ENCODE assay signal across 31 cellular contexts in the genomic region with DNA sequence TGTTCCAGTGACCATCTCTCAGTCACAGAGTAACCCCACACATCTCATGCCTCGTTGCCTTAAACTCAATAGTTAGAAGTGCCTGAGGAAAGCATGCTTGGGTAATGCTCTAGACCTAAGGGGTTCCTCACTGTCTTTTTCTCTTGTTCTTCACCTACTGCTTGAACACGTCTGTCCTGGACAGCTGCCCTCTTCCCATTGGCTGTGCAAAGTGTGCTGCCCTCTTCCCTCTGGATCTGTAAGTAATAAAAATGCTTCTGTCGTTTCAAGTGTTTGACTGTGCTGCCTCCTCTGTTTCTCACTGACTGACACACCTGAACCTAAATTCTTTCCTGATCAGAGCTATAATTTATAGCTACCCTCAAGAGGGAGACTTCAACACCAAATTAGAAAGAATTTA.
"Had no signal": no experiment of that assay in that cellular context is flagged by ENCODE, and none has a peak within 500 bp of the region (broad histone marks: within the 10 kb centered on the region; RNA-seq: fewer than 3 reads in every experiment).

No MANE protein-coding gene starts in this region.

- H3K4me2 ChIP-seq: smooth muscle cell had no signal

- H3K36me3 Mint-ChIP-seq: natural killer cell had no signal

- H3K27me3 ChIP-seq: colonic mucosa, esophagus muscularis mucosa, foreskin keratinocyte, gastroesophageal sphincter, heart right ventricle, right atrium auricular region, suprapubic skin, transverse colon, upper lobe of right lung, uterus had no signal

- H3K9me3 Mint-ChIP-seq: endodermal cell had no signal

- H3K4me1 Mint-ChIP-seq: immature natural killer cell; natural killer cell; stimulated activated naive CD8-positive, alpha-beta T cell treated with anti-CD3 and anti-CD28 coated beads, Interleukin-15, amount 100 ng/mL, for 72 hours had no signal

- H3K27ac ChIP-seq: colonic mucosa, esophagus muscularis mucosa, foreskin keratinocyte, gastroesophageal sphincter, heart right ventricle, lower lobe of right lung, prostate gland, right atrium auricular region, suprapubic skin, transverse colon, upper lobe of right lung, uterus had no signal

- H3K4me3 Mint-ChIP-seq: dendritic cell treated with granulocyte-macrophage colony-stimulating factor and Interleukin-4, amounts not matched to agents 40 ng/mL and 50 ng/mL, for 4 days; endodermal cell; immature natural killer cell; natural killer cell; neural crest cell; stimulated activated naive CD8-positive, alpha-beta T cell treated with anti-CD3 and anti-CD28 coated beads, Interleukin-15, amount 100 ng/mL, for 72 hours had no signal

- H3K4me1 ChIP-seq: colonic mucosa, esophagus muscularis mucosa, foreskin keratinocyte, gastroesophageal sphincter, heart right ventricle, lower lobe of right lung, prostate gland, right atrium auricular region, suprapubic skin, transverse colon, upper lobe of right lung, uterus had no signal

- H3K9me3 ChIP-seq: colonic mucosa, esophagus muscularis mucosa, gastroesophageal sphincter, lower lobe of right lung, prostate gland, right atrium auricular region, suprapubic skin, transverse colon, upper lobe of right lung, uterus had no signal

- DNase-seq: colonic mucosa; effector CD8-positive, alpha-beta T cell; endodermal cell; foreskin keratinocyte; glutamatergic neuron; heart right ventricle; hippocampal formation; immature natural killer cell; left ventricle myocardium superior; lower lobe of right lung; natural killer cell; nucleus accumbens; stimulated activated CD4-positive, alpha-beta T cell treated with anti-CD3 and anti-CD28 coated beads, Interleukin-12 subunit alpha, Interleukin-12 subunit beta, amount 100 ng/mL, for 4 hours; stimulated activated CD4-positive, alpha-beta T cell treated with anti-CD3 and anti-CD28 coated beads, Interleukin-1b, Interleukin-23, amount 100 ng/mL, for 48 hours; stimulated activated CD4-positive, alpha-beta T cell treated with anti-CD3 and anti-CD28 coated beads, Interleukin-4, amount 100 ng/mL, for 1 hour; stimulated activated CD8-positive, alpha-beta memory T cell treated with anti-CD3 and anti-CD28 coated beads, Interleukin-4, amount 100 ng/mL, for 48 hours; stimulated activated naive CD4-positive, alpha-beta T cell; stimulated activated naive CD8-positive, alpha-beta T cell treated with anti-CD3 and anti-CD28 coated beads, Interleukin-15, amount 100 ng/mL, for 72 hours; transverse colon; upper lobe of right lung; uterus had no signal

- H3K36me3 ChIP-seq: colonic mucosa, esophagus muscularis mucosa, gastroesophageal sphincter, heart right ventricle, lower lobe of right lung, prostate gland, right atrium auricular region, suprapubic skin, transverse colon, upper lobe of right lung, uterus had no signal

- H3K27me3 Mint-ChIP-seq: dendritic cell treated with granulocyte-macrophage colony-stimulating factor and Interleukin-4, amounts not matched to agents 40 ng/mL and 50 ng/mL, for 4 days; stimulated activated naive CD8-positive, alpha-beta T cell treated with anti-CD3 and anti-CD28 coated beads, Interleukin-15, amount 100 ng/mL, for 72 hours had no signal

- H3K27ac Mint-ChIP-seq: dendritic cell treated with granulocyte-macrophage colony-stimulating factor and Interleukin-4, amounts not matched to agents 40 ng/mL and 50 ng/mL, for 4 days; endodermal cell; immature natural killer cell; natural killer cell; stimulated activated naive CD8-positive, alpha-beta T cell treated with anti-CD3 and anti-CD28 coated beads, Interleukin-15, amount 100 ng/mL, for 72 hours had no signal

- FAIRE-seq: keratinocyte had no signal

- H3K4me3 ChIP-seq: colonic mucosa, esophagus muscularis mucosa, gastroesophageal sphincter, heart right ventricle, lower lobe of right lung, prostate gland, right atrium auricular region, smooth muscle cell, suprapubic skin, transverse colon, upper lobe of right lung, uterus had no signal

- ATAC-seq: foreskin keratinocyte; gastroesophageal sphincter; heart right ventricle; left ventricle myocardium superior; lower lobe of right lung; natural killer cell; sciatic nerve; stimulated activated naive CD8-positive, alpha-beta T cell treated with anti-CD3 and anti-CD28 coated beads, Interleukin-15, amount 100 ng/mL, for 72 hours; upper lobe of right lung had no signal
